Comparison of ENCODE assay signal across 17 cellular contexts in the genomic region with DNA sequence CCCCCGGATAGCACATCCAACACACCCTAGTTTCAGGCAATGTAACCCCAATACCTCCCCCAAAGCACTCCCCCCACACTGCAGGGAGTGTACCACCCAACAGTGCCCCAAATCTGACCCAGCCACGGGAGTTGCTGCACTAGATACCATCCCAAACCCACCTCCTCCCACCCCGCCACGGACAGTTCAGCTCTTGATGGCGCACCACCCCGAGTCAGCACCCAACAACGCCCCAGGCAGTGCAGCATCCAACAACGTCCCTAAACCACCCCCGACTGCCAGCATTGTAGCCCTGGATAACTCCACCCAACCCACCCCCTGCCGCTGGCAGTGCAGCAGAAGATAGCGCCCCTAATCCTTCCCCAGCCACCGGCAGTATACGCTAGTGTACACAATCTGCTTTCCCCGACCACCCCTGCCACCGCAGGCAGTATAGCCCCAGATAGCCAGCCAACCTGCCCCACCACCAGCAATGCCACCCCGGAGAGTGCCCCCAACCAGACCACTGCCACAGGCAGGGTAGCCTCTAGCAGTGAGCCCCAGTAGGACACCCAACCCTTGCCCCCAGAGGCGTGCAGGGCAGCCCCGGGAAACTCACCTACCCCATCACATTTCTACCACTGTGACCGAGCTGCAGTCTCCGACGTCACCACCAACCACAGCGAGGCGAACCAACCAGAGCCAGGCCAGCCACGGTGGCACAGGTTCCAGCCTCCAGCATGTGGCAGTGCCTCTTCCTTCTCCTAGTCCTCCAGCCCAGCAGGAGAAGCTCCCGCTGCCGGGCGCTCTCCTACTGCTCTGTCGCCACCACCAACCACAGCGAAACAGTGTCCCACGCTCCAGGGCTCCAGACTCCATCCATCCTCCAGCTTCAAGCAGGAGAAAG.
DNase-seq lines count a peak whose midpoint lies in the region; ATAC-seq, FAIRE-seq and TF ChIP-seq lines count a peak whose summit lies in the region.
"Had no signal": no experiment of that assay in that cellular context is flagged by ENCODE, and none has a peak within 500 bp of the region (broad histone marks: within the 10 kb centered on the region; RNA-seq: fewer than 3 reads in every experiment).

No MANE protein-coding gene starts in this region.

- DNase-seq in activated naive CD4-positive, alpha-beta T cell (lab: John Stamatoyannopoulos, UW): no peak
- DNase-seq in ecto neural progenitor cell (ENCODE audit: low spot score): peak; percentile 53
- DNase-seq in mesothelial cell of epicardium (ENCODE audit: low spot score in 2 of 2, unreplicated experiment in 2 of 2): peak; percentile 47 to 50
- DNase-seq in urothelium cell line (ENCODE audit: low spot score): no peak
- no peak for DNase-seq in NCI-H1417 treated with DMSO at 0.1 percent for 48 hours (lab: John Stamatoyannopoulos, UW)
- DNase-seq: COR-L47; GDM1; GOT3; kidney glomerular epithelial cell; NCI-H187 treated with DMSO at 0.1 percent for 48 hours; stimulated activated naive CD8-positive, alpha-beta T cell treated with anti-CD3 and anti-CD28 coated beads, Interleukin-15, amount 100 ng/mL, for 72 hours; T1000 had no signal

- ATAC-seq in GM19328 (IDR thresholded peaks at IDR 0.05; ENCODE audit: unreplicated experiment): no peak
- no peak for ATAC-seq in HG03571 (IDR thresholded peaks at IDR 0.05; ENCODE audit: unreplicated experiment)
- ATAC-seq: naive thymus-derived CD8-positive, alpha-beta T cell; sciatic nerve; stimulated activated naive CD8-positive, alpha-beta T cell treated with anti-CD3 and anti-CD28 coated beads, Interleukin-15, amount 100 ng/mL, for 72 hours had no signal

- peak overlapping the region; percentile 36 for H3K27ac Mint-ChIP-seq in activated naive CD4-positive, alpha-beta T cell treated with anti-CD3 and anti-CD28 coated beads, Interleukin-2, amount 50 U/mL, for 24 hours
- no peak overlapping the region for H3K27ac Mint-ChIP-seq in mesothelial cell of epicardium
- H3K27ac Mint-ChIP-seq: stimulated activated naive CD8-positive, alpha-beta T cell treated with anti-CD3 and anti-CD28 coated beads, Interleukin-15, amount 100 ng/mL, for 72 hours had no signal

- H3K36me3 Mint-ChIP-seq in activated naive CD4-positive, alpha-beta T cell treated with anti-CD3 and anti-CD28 coated beads, Interleukin-2, amount 50 U/mL, for 24 hours: no peaks in the 10 kb centered on the region
- peaks cover 9% of the 10 kb centered on the region for H3K36me3 Mint-ChIP-seq in mesothelial cell of epicardium
- H3K36me3 Mint-ChIP-seq: naive thymus-derived CD8-positive, alpha-beta T cell had no signal

- no peak for TF ChIP-seq CTCF in mesothelial cell of epicardium (IDR thresholded peaks at IDR 0.05; ENCODE audit: unreplicated experiment)

- no peaks in the 10 kb centered on the region for H3K4me1 Mint-ChIP-seq in activated naive CD4-positive, alpha-beta T cell treated with anti-CD3 and anti-CD28 coated beads, Interleukin-2, amount 50 U/mL, for 24 hours
- no peaks in the 10 kb centered on the region for H3K4me1 Mint-ChIP-seq in mesothelial cell of epicardium
- H3K4me1 Mint-ChIP-seq: stimulated activated naive CD8-positive, alpha-beta T cell treated with anti-CD3 and anti-CD28 coated beads, Interleukin-15, amount 100 ng/mL, for 72 hours had no signal

- no peaks in the 10 kb centered on the region for H3K9me3 Mint-ChIP-seq in activated naive CD4-positive, alpha-beta T cell treated with anti-CD3 and anti-CD28 coated beads, Interleukin-2, amount 50 U/mL, for 24 hours
- H3K9me3 Mint-ChIP-seq in mesothelial cell of epicardium: peaks cover 81% of the 10 kb centered on the region

- FAIRE-seq in urothelium cell line (lab: Jason Lieb, UNC): peak; percentile 20

- no peak overlapping the region for H3K4me3 Mint-ChIP-seq in activated naive CD4-positive, alpha-beta T cell treated with anti-CD3 and anti-CD28 coated beads, Interleukin-2, amount 50 U/mL, for 24 hours
- H3K4me3 Mint-ChIP-seq in mesothelial cell of epicardium: no peak overlapping the region
- H3K4me3 Mint-ChIP-seq: naive thymus-derived CD8-positive, alpha-beta T cell; stimulated activated naive CD8-positive, alpha-beta T cell treated with anti-CD3 and anti-CD28 coated beads, Interleukin-15, amount 100 ng/mL, for 72 hours had no signal

- peaks cover 3% of the 10 kb centered on the region for H3K27me3 Mint-ChIP-seq in activated naive CD4-positive, alpha-beta T cell treated with anti-CD3 and anti-CD28 coated beads, Interleukin-2, amount 50 U/mL, for 24 hours
- H3K27me3 Mint-ChIP-seq in mesothelial cell of epicardium (ENCODE audit: low read depth): no peaks in the 10 kb centered on the region
- H3K27me3 Mint-ChIP-seq: stimulated activated naive CD8-positive, alpha-beta T cell treated with anti-CD3 and anti-CD28 coated beads, Interleukin-15, amount 100 ng/mL, for 72 hours had no signal

Comparison
In these comparisons a context has a peak if more than half of its experiments do, and no peak if none do; other contexts are left out.
1. DNase-seq: peak in ecto neural progenitor cell (single experiment) and mesothelial cell of epicardium (2 of 2); none in activated naive CD4-positive, alpha-beta T cell (0 of 4), urothelium cell line (single experiment) and NCI-H1417 treated with DMSO at 0.1 percent for 48 hours (single experiment).